Comparison of ENCODE assay signal across 21 cellular contexts in genomic region chr10:132059760-132060508, GRCh38. TPM values are rescaled to one million over a fixed set of nuclear protein-coding genes. Genes with fewer than 3 reads are reported as not detected.
A peak's percentile ranks its signal among the peaks of the same experiment; 100 is the strongest.
DNase-seq lines count a peak whose midpoint lies in the region; ATAC-seq and TF ChIP-seq lines count a peak whose summit lies in the region.
"Had no signal": no experiment of that assay in that cellular context is flagged by ENCODE, and none has a peak within 500 bp of the region (broad histone marks: within the 10 kb centered on the region; RNA-seq: fewer than 3 reads in every experiment).

No MANE protein-coding gene starts in this region.

- H3K9me3 Mint-ChIP-seq in GM23338, result no peaks in the 10 kb centered on the region
- H3K9me3 Mint-ChIP-seq: dendritic cell treated with granulocyte-macrophage colony-stimulating factor and Interleukin-4, amounts not matched to agents 40 ng/mL and 50 ng/mL, for 4 days; T-helper 2 cell treated with Interferon-gamma antibody and Interleukin-4, amounts not matched to agents 5 μg/mL and 100 μg/mL, for 36 hours had no signal

- H3K36me3 ChIP-seq in GM23338 (ENCODE audit: insufficient read depth), result no peaks in the 10 kb centered on the region
- no peaks in the 10 kb centered on the region for H3K36me3 ChIP-seq in RWPE2 (ENCODE audit: low read depth)
- H3K36me3 ChIP-seq in spleen, result no peaks in the 10 kb centered on the region
- H3K36me3 ChIP-seq: suprapubic skin, WERI-Rb-1 had no signal

- no peaks in the 10 kb centered on the region for H3K4me1 ChIP-seq in GM23338 (ENCODE audit: insufficient read depth)
- no peaks in the 10 kb centered on the region for H3K4me1 ChIP-seq in RWPE2 (ENCODE audit: insufficient read depth, poor library complexity, severe bottlenecking)
- no peaks in the 10 kb centered on the region for H3K4me1 ChIP-seq in spleen

- TF ChIP-seq POLR2A in spleen (IDR thresholded peaks at IDR 0.05), result no peak

- no peak overlapping the region for H3K27ac Mint-ChIP-seq in GM23338
- H3K27ac Mint-ChIP-seq: CD8-positive, alpha-beta memory T cell; dendritic cell treated with granulocyte-macrophage colony-stimulating factor and Interleukin-4, amounts not matched to agents 40 ng/mL and 50 ng/mL, for 4 days; naive thymus-derived CD4-positive, alpha-beta T cell; T-helper 2 cell treated with Interferon-gamma antibody and Interleukin-4, amounts not matched to agents 5 μg/mL and 100 μg/mL, for 36 hours had no signal

- no peaks in the 10 kb centered on the region for H3F3A ChIP-seq in GM23338 (replicated peaks; ENCODE audit: low read depth)

- no peaks in the 10 kb centered on the region for H3K79me2 ChIP-seq in GM23338 (replicated peaks; ENCODE audit: insufficient read depth)

- intact Hi-C loops in spleen (cut with DNase I; ENCODE audit: low total_unique reads), result no loop called here

- H3K27ac ChIP-seq in GM23338 (ENCODE audit: low read depth), result no peak overlapping the region
- H3K27ac ChIP-seq in RWPE2 (ENCODE audit: poor library complexity, severe bottlenecking), result no peak overlapping the region
- H3K27ac ChIP-seq in spleen, result no peak overlapping the region
- H3K27ac ChIP-seq: HL-60, suprapubic skin, WERI-Rb-1 had no signal

- H4K20me1 ChIP-seq in GM23338 (replicated peaks; ENCODE audit: insufficient read depth), result no peaks in the 10 kb centered on the region

- ATAC-seq in GM23338 (peak; percentile 48), RWPE2 (ENCODE audit: low read depth) (peak; percentile 33; the same call in 1 of the 3 replicates), HG03565 (IDR thresholded peaks at IDR 0.05; ENCODE audit: unreplicated experiment) (no peak)
- ATAC-seq: naive thymus-derived CD4-positive, alpha-beta T cell had no signal

- no peak overlapping the region for H3K4me3 ChIP-seq in GM23338
- H3K4me3 ChIP-seq in RWPE2 (ENCODE audit: severe bottlenecking), result no peak overlapping the region
- H3K4me3 ChIP-seq in spleen, result no peak overlapping the region
- H3K4me3 ChIP-seq: suprapubic skin had no signal

- H3K27me3 ChIP-seq in GM23338 (ENCODE audit: insufficient read depth) (no peaks in the 10 kb centered on the region), RWPE2 (ENCODE audit: insufficient read depth, poor library complexity, severe bottlenecking) (no peaks in the 10 kb centered on the region), spleen (replicated peaks in 1 of 7) (peaks cover 0 to 39% (median 0%) of the 10 kb centered on the region in 7 donors)

- DNase-seq in GM23338 (ENCODE audit: low spot score) (no peak), RWPE2 (ENCODE audit: low spot score) (no peak), islet precursor cell (peak; percentile 45), spleen (peak; percentile 41), NCI-H2171 (lab: John Stamatoyannopoulos, UW) (no peak), mucosa of gallbladder (ENCODE audit: low spot score) (no peak)
- DNase-seq: activated gamma-delta T cell; CD8-positive, alpha-beta memory T cell; mesenchymal stem cell; naive thymus-derived CD4-positive, alpha-beta T cell; NCI-H1417; NCI-H2107; NCI-H524; SK-N-SH; WERI-Rb-1 had no signal

- peaks cover 12% of the 10 kb centered on the region for H3K4me1 Mint-ChIP-seq in GM23338
- H3K4me1 Mint-ChIP-seq: CD8-positive, alpha-beta memory T cell; naive thymus-derived CD4-positive, alpha-beta T cell had no signal

- H3K36me3 Mint-ChIP-seq in GM23338 (ENCODE audit: low read depth), result no peaks in the 10 kb centered on the region

- no peaks in the 10 kb centered on the region for H3K9me3 ChIP-seq in RWPE2 (ENCODE audit: severe bottlenecking)
- H3K9me3 ChIP-seq in spleen, result no peaks in the 10 kb centered on the region
- H3K9me3 ChIP-seq: SK-N-SH, suprapubic skin had no signal

- H3K4me2 ChIP-seq in GM23338, result no peak overlapping the region
- H3K4me2 ChIP-seq: SK-N-SH had no signal

- no peak for TF ChIP-seq CTCF in GM23338 (conservative IDR thresholded peaks at IDR 0.05; ENCODE audit: low read depth in 2 of 2)
- TF ChIP-seq CTCF in RWPE2 (IDR thresholded peaks at IDR 0.05; ENCODE audit: poor library complexity, severe bottlenecking), result no peak
- no peak for TF ChIP-seq CTCF in spleen (IDR thresholded peaks at IDR 0.05 in 8 of 11, conservative IDR thresholded peaks at IDR 0.05 in 3 of 11)

- no peak overlapping the region for H2AFZ ChIP-seq in GM23338

- H3K27me3 Mint-ChIP-seq in GM23338 (ENCODE audit: insufficient read depth, low read depth, poor library complexity), result peaks cover 12% of the 10 kb centered on the region

- H3K9me2 ChIP-seq in GM23338 (ENCODE audit: insufficient read depth), result no peaks in the 10 kb centered on the region
- H3K9me2 ChIP-seq: SK-N-SH had no signal

- WGBS in spleen, 5 donors, result 54 to 64% (median 55%) methylated on average over 12 of the region's 12 CpGs

- no peak overlapping the region for H3K4me3 Mint-ChIP-seq in GM23338
- H3K4me3 Mint-ChIP-seq: CD8-positive, alpha-beta memory T cell; dendritic cell treated with granulocyte-macrophage colony-stimulating factor and Interleukin-4, amounts not matched to agents 40 ng/mL and 50 ng/mL, for 4 days; naive thymus-derived CD4-positive, alpha-beta T cell; T-helper 2 cell treated with Interferon-gamma antibody and Interleukin-4, amounts not matched to agents 5 μg/mL and 100 μg/mL, for 36 hours had no signal

TF ChIP-seq in GM23338, 12 proteins besides CTCF, POLR2A, EP300 and RAD21 (continues in another document):
- TF ChIP-seq CREB1 (CRISPR knock-in tag; IDR thresholded peaks at IDR 0.05; ENCODE audit: low read depth) (no peak), EZH2phosphoT487 (IDR thresholded peaks at IDR 0.05; ENCODE audit: unreplicated experiment) (no peak)
- TF ChIP-seq, protein P1, sequence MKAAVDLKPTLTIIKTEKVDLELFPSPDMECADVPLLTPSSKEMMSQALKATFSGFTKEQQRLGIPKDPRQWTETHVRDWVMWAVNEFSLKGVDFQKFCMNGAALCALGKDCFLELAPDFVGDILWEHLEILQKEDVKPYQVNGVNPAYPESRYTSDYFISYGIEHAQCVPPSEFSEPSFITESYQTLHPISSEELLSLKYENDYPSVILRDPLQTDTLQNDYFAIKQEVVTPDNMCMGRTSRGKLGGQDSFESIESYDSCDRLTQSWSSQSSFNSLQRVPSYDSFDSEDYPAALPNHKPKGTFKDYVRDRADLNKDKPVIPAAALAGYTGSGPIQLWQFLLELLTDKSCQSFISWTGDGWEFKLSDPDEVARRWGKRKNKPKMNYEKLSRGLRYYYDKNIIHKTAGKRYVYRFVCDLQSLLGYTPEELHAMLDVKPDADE (IDR thresholded peaks at IDR 0.05), result no peak
- TF ChIP-seq, protein P2, sequence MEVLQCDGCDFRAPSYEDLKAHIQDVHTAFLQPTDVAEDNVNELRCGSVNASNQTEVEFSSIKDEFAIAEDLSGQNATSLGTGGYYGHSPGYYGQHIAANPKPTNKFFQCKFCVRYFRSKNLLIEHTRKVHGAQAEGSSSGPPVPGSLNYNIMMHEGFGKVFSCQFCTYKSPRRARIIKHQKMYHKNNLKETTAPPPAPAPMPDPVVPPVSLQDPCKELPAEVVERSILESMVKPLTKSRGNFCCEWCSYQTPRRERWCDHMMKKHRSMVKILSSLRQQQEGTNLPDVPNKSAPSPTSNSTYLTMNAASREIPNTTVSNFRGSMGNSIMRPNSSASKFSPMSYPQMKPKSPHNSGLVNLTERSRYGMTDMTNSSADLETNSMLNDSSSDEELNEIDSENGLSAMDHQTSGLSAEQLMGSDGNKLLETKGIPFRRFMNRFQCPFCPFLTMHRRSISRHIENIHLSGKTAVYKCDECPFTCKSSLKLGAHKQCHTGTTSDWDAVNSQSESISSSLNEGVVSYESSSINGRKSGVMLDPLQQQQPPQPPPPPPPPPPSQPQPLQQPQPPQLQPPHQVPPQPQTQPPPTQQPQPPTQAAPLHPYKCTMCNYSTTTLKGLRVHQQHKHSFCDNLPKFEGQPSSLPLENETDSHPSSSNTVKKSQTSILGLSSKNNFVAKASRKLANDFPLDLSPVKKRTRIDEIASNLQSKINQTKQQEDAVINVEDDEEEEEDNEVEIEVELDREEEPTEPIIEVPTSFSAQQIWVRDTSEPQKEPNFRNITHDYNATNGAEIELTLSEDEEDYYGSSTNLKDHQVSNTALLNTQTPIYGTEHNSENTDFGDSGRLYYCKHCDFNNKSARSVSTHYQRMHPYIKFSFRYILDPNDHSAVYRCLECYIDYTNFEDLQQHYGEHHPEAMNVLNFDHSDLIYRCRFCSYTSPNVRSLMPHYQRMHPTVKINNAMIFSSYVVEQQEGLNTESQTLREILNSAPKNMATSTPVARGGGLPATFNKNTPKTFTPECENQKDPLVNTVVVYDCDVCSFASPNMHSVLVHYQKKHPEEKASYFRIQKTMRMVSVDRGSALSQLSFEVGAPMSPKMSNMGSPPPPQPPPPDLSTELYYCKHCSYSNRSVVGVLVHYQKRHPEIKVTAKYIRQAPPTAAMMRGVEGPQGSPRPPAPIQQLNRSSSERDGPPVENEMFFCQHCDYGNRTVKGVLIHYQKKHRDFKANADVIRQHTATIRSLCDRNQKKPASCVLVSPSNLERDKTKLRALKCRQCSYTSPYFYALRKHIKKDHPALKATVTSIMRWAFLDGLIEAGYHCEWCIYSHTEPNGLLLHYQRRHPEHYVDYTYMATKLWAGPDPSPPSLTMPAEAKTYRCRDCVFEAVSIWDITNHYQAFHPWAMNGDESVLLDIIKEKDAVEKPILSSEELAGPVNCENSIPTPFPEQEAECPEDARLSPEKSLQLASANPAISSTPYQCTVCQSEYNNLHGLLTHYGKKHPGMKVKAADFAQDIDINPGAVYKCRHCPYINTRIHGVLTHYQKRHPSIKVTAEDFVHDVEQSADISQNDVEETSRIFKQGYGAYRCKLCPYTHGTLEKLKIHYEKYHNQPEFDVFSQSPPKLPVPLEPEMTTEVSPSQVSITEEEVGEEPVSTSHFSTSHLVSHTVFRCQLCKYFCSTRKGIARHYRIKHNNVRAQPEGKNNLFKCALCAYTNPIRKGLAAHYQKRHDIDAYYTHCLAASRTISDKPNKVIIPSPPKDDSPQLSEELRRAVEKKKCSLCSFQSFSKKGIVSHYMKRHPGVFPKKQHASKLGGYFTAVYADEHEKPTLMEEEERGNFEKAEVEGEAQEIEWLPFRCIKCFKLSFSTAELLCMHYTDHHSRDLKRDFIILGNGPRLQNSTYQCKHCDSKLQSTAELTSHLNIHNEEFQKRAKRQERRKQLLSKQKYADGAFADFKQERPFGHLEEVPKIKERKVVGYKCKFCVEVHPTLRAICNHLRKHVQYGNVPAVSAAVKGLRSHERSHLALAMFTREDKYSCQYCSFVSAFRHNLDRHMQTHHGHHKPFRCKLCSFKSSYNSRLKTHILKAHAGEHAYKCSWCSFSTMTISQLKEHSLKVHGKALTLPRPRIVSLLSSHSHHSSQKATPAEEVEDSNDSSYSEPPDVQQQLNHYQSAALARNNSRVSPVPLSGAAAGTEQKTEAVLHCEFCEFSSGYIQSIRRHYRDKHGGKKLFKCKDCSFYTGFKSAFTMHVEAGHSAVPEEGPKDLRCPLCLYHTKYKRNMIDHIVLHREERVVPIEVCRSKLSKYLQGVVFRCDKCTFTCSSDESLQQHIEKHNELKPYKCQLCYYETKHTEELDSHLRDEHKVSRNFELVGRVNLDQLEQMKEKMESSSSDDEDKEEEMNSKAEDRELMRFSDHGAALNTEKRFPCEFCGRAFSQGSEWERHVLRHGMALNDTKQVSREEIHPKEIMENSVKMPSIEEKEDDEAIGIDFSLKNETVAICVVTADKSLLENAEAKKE (CRISPR knock-in tag; IDR thresholded peaks at IDR 0.05), result no peak

RNA-seq across cellular contexts. Expression of gene JAKMIP3, which starts 5.8 kb away (rescaled TPM):
- total RNA-seq in GM23338 (2014; rRNA removed; shearing (Covaris generic)), result 0.47 and 1.2 TPM in 2 replicates
- polyA plus RNA-seq in GM23338 (2016; fragmentation: Nextera tagmentation; extraction: Ambion mirVana) (0.70 and 0.87 TPM in 2 replicates), spleen (under 1 TPM; 0.06 to 0.13 (median 0.13) TPM)
- total RNA-seq in spleen (under 1 TPM; 0.13 to 0.92 (median 0.44) TPM), mucosa of gallbladder (1.1 TPM)
- total RNA-seq: RPMI7951 had no signal
- polyA plus RNA-seq: CD8-positive, alpha-beta memory T cell had no signal

Comparison
In these comparisons a context has a peak if more than half of its experiments do, and no peak if none do; other contexts are left out.
1. DNase-seq: peak in islet precursor cell (single experiment) and spleen (single experiment); none in GM23338 (single experiment), RWPE2 (single experiment), NCI-H2171 (single experiment) and mucosa of gallbladder (single experiment).